ENCODE assay signal across 15 cellular contexts in the genomic region with DNA sequence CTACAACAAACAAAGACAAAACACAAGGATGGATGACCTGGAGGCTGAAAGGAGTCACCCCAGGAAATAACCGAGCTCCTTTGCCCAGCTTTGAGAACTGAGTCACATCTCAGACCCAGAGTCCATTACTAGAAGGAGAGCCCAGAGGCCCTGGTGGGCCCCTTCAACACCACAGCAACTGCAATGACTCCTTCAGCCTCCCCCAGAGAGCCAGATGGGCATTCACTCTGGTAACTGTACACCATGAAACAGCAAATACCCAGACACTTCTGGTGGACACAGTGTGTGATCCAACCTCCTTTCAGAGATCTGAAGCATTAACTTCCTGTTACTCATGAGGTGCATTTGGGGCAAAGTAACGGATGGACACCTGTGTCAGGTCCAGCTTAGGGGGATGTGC. TPM values are rescaled to one million over a fixed set of nuclear protein-coding genes. Genes with fewer than 3 reads are reported as not detected.
DNase-seq lines count a peak whose midpoint lies in the region; ATAC-seq and TF ChIP-seq lines count a peak whose summit lies in the region.
"Had no signal": no experiment of that assay in that cellular context is flagged by ENCODE, and none has a peak within 500 bp of the region (broad histone marks: within the 10 kb centered on the region; RNA-seq: fewer than 3 reads in every experiment).

No MANE protein-coding gene starts in this region.

- CTCF ChIA-PET in activated CD8-positive, alpha-beta T cell treated with anti-CD3 and anti-CD28 coated beads, Interleukin-2, amount 10 ng/mL, durations not matched to agents 7 days and 5 days (lab: Charles Lee), result no interaction called here
- CTCF ChIA-PET in activated CD8-positive, alpha-beta T cell treated with anti-CD3 and anti-CD28 coated beads for 36 hours (lab: Charles Lee), result no interaction called here
- CTCF ChIA-PET in CD4-positive, alpha-beta T cell (lab: Charles Lee), result no interaction called here
- CTCF ChIA-PET in activated naive CD4-positive, alpha-beta T cell treated with anti-CD3 and anti-CD28 coated beads for 36 hours (lab: Charles Lee), result no interaction called here

- H3K27me3 Mint-ChIP-seq in activated CD8-positive, alpha-beta T cell treated with anti-CD3 and anti-CD28 coated beads, Interleukin-2, amount 10 ng/mL, durations not matched to agents 7 days and 5 days (ENCODE audit: low read depth), result peaks cover 17% of the 10 kb centered on the region
- H3K27me3 Mint-ChIP-seq in activated CD8-positive, alpha-beta T cell treated with anti-CD3 and anti-CD28 coated beads for 36 hours, result peaks cover 13% of the 10 kb centered on the region
- peaks cover 7% of the 10 kb centered on the region for H3K27me3 Mint-ChIP-seq in CD4-positive, alpha-beta T cell
- H3K27me3 Mint-ChIP-seq in activated T-helper 1 cell treated with anti-CD3 and anti-CD28 coated beads, Interleukin-12 subunit alpha, Interleukin-12 subunit beta, Interleukin-2, Interleukin-4 antibody, amounts not matched to agents 30 ng/mL and 10 ng/mL and 1 ng/mL, durations not matched to agents 14 hours and 24 hours and 36 hours (ENCODE audit: insufficient read depth), result peaks cover 17% of the 10 kb centered on the region
- H3K27me3 Mint-ChIP-seq in nephron (ENCODE audit: low read depth), result peaks cover 97% of the 10 kb centered on the region
- H3K27me3 Mint-ChIP-seq in activated naive CD4-positive, alpha-beta T cell treated with anti-CD3 and anti-CD28 coated beads for 36 hours (ENCODE audit: low read depth), result peaks cover 22% of the 10 kb centered on the region

- peaks cover 9% of the 10 kb centered on the region for H3K36me3 Mint-ChIP-seq in activated CD8-positive, alpha-beta T cell treated with anti-CD3 and anti-CD28 coated beads, Interleukin-2, amount 10 ng/mL, durations not matched to agents 7 days and 5 days (ENCODE audit: low read depth)
- H3K36me3 Mint-ChIP-seq in activated CD8-positive, alpha-beta T cell treated with anti-CD3 and anti-CD28 coated beads for 36 hours (ENCODE audit: low read depth), result no peaks in the 10 kb centered on the region
- H3K36me3 Mint-ChIP-seq in CD4-positive, alpha-beta T cell (ENCODE audit: low read depth), result no peaks in the 10 kb centered on the region
- H3K36me3 Mint-ChIP-seq in activated T-helper 1 cell treated with anti-CD3 and anti-CD28 coated beads, Interleukin-12 subunit alpha, Interleukin-12 subunit beta, Interleukin-2, Interleukin-4 antibody, amounts not matched to agents 30 ng/mL and 10 ng/mL and 1 ng/mL, durations not matched to agents 14 hours and 24 hours and 36 hours (ENCODE audit: low read depth), result peaks cover 16% of the 10 kb centered on the region
- no peaks in the 10 kb centered on the region for H3K36me3 Mint-ChIP-seq in nephron (ENCODE audit: low read depth)
- peaks cover 3% of the 10 kb centered on the region for H3K36me3 Mint-ChIP-seq in activated naive CD4-positive, alpha-beta T cell treated with anti-CD3 and anti-CD28 coated beads for 36 hours (ENCODE audit: low read depth)

- H3K4me1 Mint-ChIP-seq in activated CD8-positive, alpha-beta T cell treated with anti-CD3 and anti-CD28 coated beads, Interleukin-2, amount 10 ng/mL, durations not matched to agents 7 days and 5 days (ENCODE audit: low read depth), result peaks cover 56% of the 10 kb centered on the region
- peaks cover 54% of the 10 kb centered on the region for H3K4me1 Mint-ChIP-seq in activated CD8-positive, alpha-beta T cell treated with anti-CD3 and anti-CD28 coated beads for 36 hours (ENCODE audit: low read depth)
- peaks cover 29% of the 10 kb centered on the region for H3K4me1 Mint-ChIP-seq in CD4-positive, alpha-beta T cell (ENCODE audit: low read depth)
- H3K4me1 Mint-ChIP-seq in activated T-helper 1 cell treated with anti-CD3 and anti-CD28 coated beads, Interleukin-12 subunit alpha, Interleukin-12 subunit beta, Interleukin-2, Interleukin-4 antibody, amounts not matched to agents 30 ng/mL and 10 ng/mL and 1 ng/mL, durations not matched to agents 14 hours and 24 hours and 36 hours (ENCODE audit: low read depth), result peaks cover 63% of the 10 kb centered on the region
- no peaks in the 10 kb centered on the region for H3K4me1 Mint-ChIP-seq in nephron
- H3K4me1 Mint-ChIP-seq in activated naive CD4-positive, alpha-beta T cell treated with anti-CD3 and anti-CD28 coated beads for 36 hours (ENCODE audit: low read depth), result peaks cover 46% of the 10 kb centered on the region

- intact Hi-C loops in activated CD8-positive, alpha-beta T cell treated with anti-CD3 and anti-CD28 coated beads for 36 hours (cut with micrococcal nuclease), result loop anchor here (5.0 kb wide), 2 partner anchors 40 to 65 kb away; a partner anchor contains a TSS
- intact Hi-C loops in CD4-positive, alpha-beta T cell (cut with DNase I, micrococcal nuclease), result loop anchor here in 1 of 2 experiments (5.0 to 10.0 kb wide), 2 partner anchors 135 to 438 kb away; a partner anchor contains a TSS
- intact Hi-C loops in activated T-helper 1 cell treated with anti-CD3 and anti-CD28 coated beads, Interleukin-12 subunit alpha, Interleukin-12 subunit beta, Interleukin-2, Interleukin-4 antibody, amounts not matched to agents 30 ng/mL and 10 ng/mL and 1 ng/mL, durations not matched to agents 14 hours and 24 hours and 36 hours (cut with micrococcal nuclease), result loop anchor here (5.0 to 10.0 kb wide), 4 partner anchors 242 to 1392 kb away; a partner anchor contains a TSS
- intact Hi-C loops in activated naive CD4-positive, alpha-beta T cell treated with anti-CD3 and anti-CD28 coated beads for 36 hours (cut with micrococcal nuclease), result loop anchor here (10.0 kb wide), 3 partner anchors 458 to 812 kb away; a partner anchor contains a TSS
- intact Hi-C loops in vagina (cut with DNase I), result no loop called here

- no peak overlapping the region for H3K4me3 Mint-ChIP-seq in activated CD8-positive, alpha-beta T cell treated with anti-CD3 and anti-CD28 coated beads, Interleukin-2, amount 10 ng/mL, durations not matched to agents 7 days and 5 days
- H3K4me3 Mint-ChIP-seq in activated CD8-positive, alpha-beta T cell treated with anti-CD3 and anti-CD28 coated beads for 36 hours, result no peak overlapping the region
- no peak overlapping the region for H3K4me3 Mint-ChIP-seq in CD4-positive, alpha-beta T cell
- H3K4me3 Mint-ChIP-seq in activated T-helper 1 cell treated with anti-CD3 and anti-CD28 coated beads, Interleukin-12 subunit alpha, Interleukin-12 subunit beta, Interleukin-2, Interleukin-4 antibody, amounts not matched to agents 30 ng/mL and 10 ng/mL and 1 ng/mL, durations not matched to agents 14 hours and 24 hours and 36 hours, result peak overlapping the region; percentile 56
- H3K4me3 Mint-ChIP-seq in nephron, result peak overlapping the region in 2 of 3 experiments; percentile 59 to 64
- no peak overlapping the region for H3K4me3 Mint-ChIP-seq in activated naive CD4-positive, alpha-beta T cell treated with anti-CD3 and anti-CD28 coated beads for 36 hours

- DNase-seq in activated CD8-positive, alpha-beta T cell treated with anti-CD3 and anti-CD28 coated beads, Interleukin-2, amount 10 ng/mL, durations not matched to agents 7 days and 5 days, result peak; percentile 17
- DNase-seq in activated CD8-positive, alpha-beta T cell treated with anti-CD3 and anti-CD28 coated beads for 36 hours, result no peak
- DNase-seq in CD4-positive, alpha-beta T cell, result no peak
- DNase-seq in activated T-helper 1 cell treated with anti-CD3 and anti-CD28 coated beads, Interleukin-12 subunit alpha, Interleukin-12 subunit beta, Interleukin-2, Interleukin-4 antibody, amounts not matched to agents 30 ng/mL and 10 ng/mL and 1 ng/mL, durations not matched to agents 14 hours and 24 hours and 36 hours (ENCODE audit: low spot score), result no peak
- no peak for DNase-seq in activated naive CD4-positive, alpha-beta T cell treated with anti-CD3 and anti-CD28 coated beads for 36 hours
- DNase-seq in vagina (ENCODE audit: extremely low spot score in 2 of 2), result no peak
- no peak for DNase-seq in T-helper 2 cell
- DNase-seq: AML-193, Calu3, DMS 273 treated with DMSO at 0.1 percent for 48 hours, HCEC 1CT had no signal

- H3K9me3 ChIP-seq in CD4-positive, alpha-beta T cell (ENCODE audit: control insufficient read depth, low read length), result no peaks in the 10 kb centered on the region
- no peaks in the 10 kb centered on the region for H3K9me3 ChIP-seq in vagina

- peaks cover 14% of the 10 kb centered on the region for H3K4me1 ChIP-seq in vagina

- H3K36me3 ChIP-seq in vagina, result no peaks in the 10 kb centered on the region
- H3K36me3 ChIP-seq: BLaER1 had no signal

- no peak overlapping the region for H3K27ac ChIP-seq in CD4-positive, alpha-beta T cell (ENCODE audit: low read depth, low read length)
- H3K27ac ChIP-seq in vagina, result no peak overlapping the region
- H3K27ac ChIP-seq: 22Rv1, BLaER1 had no signal

- ATAC-seq in activated CD8-positive, alpha-beta T cell treated with anti-CD3 and anti-CD28 coated beads, Interleukin-2, amount 10 ng/mL, durations not matched to agents 7 days and 5 days, result no peak
- ATAC-seq in activated CD8-positive, alpha-beta T cell treated with anti-CD3 and anti-CD28 coated beads for 36 hours, result no peak
- ATAC-seq in CD4-positive, alpha-beta T cell (ENCODE audit: poor library complexity), result no peak

- H3K4me3 ChIP-seq in vagina, result no peak overlapping the region
- H3K4me3 ChIP-seq: BLaER1 had no signal

- H3K27ac Mint-ChIP-seq in activated CD8-positive, alpha-beta T cell treated with anti-CD3 and anti-CD28 coated beads, Interleukin-2, amount 10 ng/mL, durations not matched to agents 7 days and 5 days, result no peak overlapping the region
- no peak overlapping the region for H3K27ac Mint-ChIP-seq in activated CD8-positive, alpha-beta T cell treated with anti-CD3 and anti-CD28 coated beads for 36 hours
- peak overlapping the region; percentile 5 for H3K27ac Mint-ChIP-seq in CD4-positive, alpha-beta T cell
- H3K27ac Mint-ChIP-seq in activated T-helper 1 cell treated with anti-CD3 and anti-CD28 coated beads, Interleukin-12 subunit alpha, Interleukin-12 subunit beta, Interleukin-2, Interleukin-4 antibody, amounts not matched to agents 30 ng/mL and 10 ng/mL and 1 ng/mL, durations not matched to agents 14 hours and 24 hours and 36 hours, result no peak overlapping the region
- H3K27ac Mint-ChIP-seq in nephron, result no peak overlapping the region
- H3K27ac Mint-ChIP-seq in activated naive CD4-positive, alpha-beta T cell treated with anti-CD3 and anti-CD28 coated beads for 36 hours, result no peak overlapping the region

- TF ChIP-seq POLR2A in vagina (IDR thresholded peaks at IDR 0.05), result no peak

- no peak for TF ChIP-seq CTCF in activated CD8-positive, alpha-beta T cell treated with anti-CD3 and anti-CD28 coated beads for 36 hours (IDR thresholded peaks at IDR 0.05)
- no peak for TF ChIP-seq CTCF in CD4-positive, alpha-beta T cell (IDR thresholded peaks at IDR 0.05)
- no peak for TF ChIP-seq CTCF in nephron (IDR thresholded peaks at IDR 0.05; ENCODE audit: unreplicated experiment in 3 of 3)
- no peak for TF ChIP-seq CTCF in vagina (IDR thresholded peaks at IDR 0.05)

- no peaks in the 10 kb centered on the region for H3K9me3 Mint-ChIP-seq in activated CD8-positive, alpha-beta T cell treated with anti-CD3 and anti-CD28 coated beads, Interleukin-2, amount 10 ng/mL, durations not matched to agents 7 days and 5 days (ENCODE audit: insufficient read depth)
- H3K9me3 Mint-ChIP-seq in activated CD8-positive, alpha-beta T cell treated with anti-CD3 and anti-CD28 coated beads for 36 hours, result peaks cover 1% of the 10 kb centered on the region
- H3K9me3 Mint-ChIP-seq in CD4-positive, alpha-beta T cell, result no peaks in the 10 kb centered on the region
- H3K9me3 Mint-ChIP-seq in activated T-helper 1 cell treated with anti-CD3 and anti-CD28 coated beads, Interleukin-12 subunit alpha, Interleukin-12 subunit beta, Interleukin-2, Interleukin-4 antibody, amounts not matched to agents 30 ng/mL and 10 ng/mL and 1 ng/mL, durations not matched to agents 14 hours and 24 hours and 36 hours, result peaks cover 12% of the 10 kb centered on the region
- H3K9me3 Mint-ChIP-seq in nephron, result peaks cover 3% of the 10 kb centered on the region
- no peaks in the 10 kb centered on the region for H3K9me3 Mint-ChIP-seq in activated naive CD4-positive, alpha-beta T cell treated with anti-CD3 and anti-CD28 coated beads for 36 hours

- POLR2A ChIA-PET in activated CD8-positive, alpha-beta T cell treated with anti-CD3 and anti-CD28 coated beads, Interleukin-2, amount 10 ng/mL, durations not matched to agents 7 days and 5 days (lab: Charles Lee), result no interaction called here
- POLR2A ChIA-PET in activated CD8-positive, alpha-beta T cell treated with anti-CD3 and anti-CD28 coated beads for 36 hours (lab: Charles Lee), result no interaction called here
- POLR2A ChIA-PET in CD4-positive, alpha-beta T cell (lab: Charles Lee), result no interaction called here

- no peaks in the 10 kb centered on the region for H3K27me3 ChIP-seq in CD4-positive, alpha-beta T cell (ENCODE audit: control insufficient read depth, insufficient read depth, low read length)
- no peaks in the 10 kb centered on the region for H3K27me3 ChIP-seq in vagina
- H3K27me3 ChIP-seq: BLaER1 had no signal

RNA-seq across cellular contexts. Expression of a gene that starts 22.6 kb away (rescaled TPM):
- not detected for total RNA-seq in activated CD8-positive, alpha-beta T cell treated with anti-CD3 and anti-CD28 coated beads, Interleukin-2, amount 10 ng/mL, durations not matched to agents 7 days and 5 days
- not detected for total RNA-seq in activated CD8-positive, alpha-beta T cell treated with anti-CD3 and anti-CD28 coated beads for 36 hours
- total RNA-seq in CD4-positive, alpha-beta T cell, result not detected
- total RNA-seq in activated T-helper 1 cell treated with anti-CD3 and anti-CD28 coated beads, Interleukin-12 subunit alpha, Interleukin-12 subunit beta, Interleukin-2, Interleukin-4 antibody, amounts not matched to agents 30 ng/mL and 10 ng/mL and 1 ng/mL, durations not matched to agents 14 hours and 24 hours and 36 hours, result not detected in 2 replicates
- total RNA-seq in activated naive CD4-positive, alpha-beta T cell treated with anti-CD3 and anti-CD28 coated beads for 36 hours, result not detected
- total RNA-seq in vagina, result 8.3 TPM
- total RNA-seq: H4 had no signal

RNA-seq across cellular contexts. Expression of a gene that starts 39.0 kb away (rescaled TPM):
- under 1 TPM; 0.65 to 0.71 TPM for total RNA-seq in activated CD8-positive, alpha-beta T cell treated with anti-CD3 and anti-CD28 coated beads, Interleukin-2, amount 10 ng/mL, durations not matched to agents 7 days and 5 days
- total RNA-seq in activated CD8-positive, alpha-beta T cell treated with anti-CD3 and anti-CD28 coated beads for 36 hours, result 1 to 10 TPM; 2.5 to 2.7 TPM
- total RNA-seq in CD4-positive, alpha-beta T cell, result under 1 TPM; 0.08 to 0.14 TPM
- total RNA-seq in activated T-helper 1 cell treated with anti-CD3 and anti-CD28 coated beads, Interleukin-12 subunit alpha, Interleukin-12 subunit beta, Interleukin-2, Interleukin-4 antibody, amounts not matched to agents 30 ng/mL and 10 ng/mL and 1 ng/mL, durations not matched to agents 14 hours and 24 hours and 36 hours, result 0.91 and 0.99 TPM in 2 replicates
- 1 to 10 TPM; 2.6 to 2.8 TPM for total RNA-seq in activated naive CD4-positive, alpha-beta T cell treated with anti-CD3 and anti-CD28 coated beads for 36 hours
- not detected for total RNA-seq in vagina

Comparison
In these comparisons a context has a peak if more than half of its experiments do, and no peak if none do; other contexts are left out.
1. H3K4me3 Mint-ChIP-seq: peak in activated T-helper 1 cell treated with anti-CD3 and anti-CD28 coated beads, Interleukin-12 subunit alpha, Interleukin-12 subunit beta, Interleukin-2, Interleukin-4 antibody, amounts not matched to agents 30 ng/mL and 10 ng/mL and 1 ng/mL, durations not matched to agents 14 hours and 24 hours and 36 hours (single experiment) and nephron (2 of 3); none in activated CD8-positive, alpha-beta T cell treated with anti-CD3 and anti-CD28 coated beads, Interleukin-2, amount 10 ng/mL, durations not matched to agents 7 days and 5 days (single experiment), activated CD8-positive, alpha-beta T cell treated with anti-CD3 and anti-CD28 coated beads for 36 hours (single experiment), CD4-positive, alpha-beta T cell (single experiment) and activated naive CD4-positive, alpha-beta T cell treated with anti-CD3 and anti-CD28 coated beads for 36 hours (single experiment).